ENCODE assay signal across 22 cellular contexts in the genomic region with DNA sequence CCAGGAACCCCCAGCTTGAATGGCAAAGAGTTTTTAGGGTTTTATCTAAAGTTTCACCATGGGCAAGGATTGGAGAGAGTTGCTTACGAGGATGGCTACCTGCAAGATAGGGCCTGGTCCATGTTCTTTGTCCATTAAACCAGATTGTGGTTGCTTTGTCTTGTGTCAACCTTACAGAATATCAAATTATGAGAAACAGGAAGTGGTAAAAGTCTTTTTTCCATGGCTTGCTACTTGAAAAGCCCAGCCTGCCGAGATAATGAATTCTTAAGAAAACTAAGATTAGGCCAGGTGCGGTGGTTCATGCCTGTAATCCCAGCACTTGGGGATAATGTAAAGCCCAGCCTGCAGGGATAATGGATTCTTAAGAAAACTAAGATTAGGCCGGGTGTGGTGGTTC. TPM values are rescaled to one million over a fixed set of nuclear protein-coding genes. Genes with fewer than 3 reads are reported as not detected.
A peak's percentile ranks its signal among the peaks of the same experiment; 100 is the strongest.
DNase-seq lines count a peak whose midpoint lies in the region; ATAC-seq, FAIRE-seq and TF ChIP-seq lines count a peak whose summit lies in the region.
"Had no signal": no experiment of that assay in that cellular context is flagged by ENCODE, and none has a peak within 500 bp of the region (broad histone marks: within the 10 kb centered on the region; RNA-seq: fewer than 3 reads in every experiment).

No MANE protein-coding gene starts in this region.

- no peaks in the 10 kb centered on the region for H3K9me3 ChIP-seq in SJSA1 (replicated peaks)
- no peaks in the 10 kb centered on the region for H3K9me3 ChIP-seq in hepatocyte (ENCODE audit: low read depth)
- H3K9me3 ChIP-seq in thyroid gland, result no peaks in the 10 kb centered on the region
- H3K9me3 ChIP-seq: BLaER1 treated with 17β-estradiol and CSF1 and Interleukin-3, amounts not matched to agents 10 nM and 100 nM; body of pancreas had no signal

- H3K9me2 ChIP-seq in hepatocyte (replicated peaks; ENCODE audit: insufficient read depth), result no peaks in the 10 kb centered on the region

- no peaks in the 10 kb centered on the region for H3K27me3 ChIP-seq in SJSA1 (replicated peaks)
- H3K27me3 ChIP-seq in hepatocyte, result no peaks in the 10 kb centered on the region
- no peaks in the 10 kb centered on the region for H3K27me3 ChIP-seq in thyroid gland
- H3K27me3 ChIP-seq: BLaER1 treated with 17β-estradiol and CSF1 and Interleukin-3, amounts not matched to agents 10 nM and 100 nM; body of pancreas had no signal

- FAIRE-seq in urothelium cell line (lab: Jason Lieb, UNC), result no peak
- FAIRE-seq: A204.1, colon had no signal

- H3K4me1 ChIP-seq in SJSA1 (replicated peaks), result peaks cover 54% of the 10 kb centered on the region
- no peaks in the 10 kb centered on the region for H3K4me1 ChIP-seq in hepatocyte (ENCODE audit: insufficient read depth)
- H3K4me1 ChIP-seq in thyroid gland, result peaks cover 26 to 45% of the 10 kb centered on the region in 2 donors

- WGBS in hepatocyte (ENCODE audit: low lambda C conversion rate, missing lambda C conversion rate), result 77% methylated on average over 4 of the region's 4 CpGs
- 91 to 93% methylated on average over 4 of the region's 4 CpGs for WGBS in thyroid gland, 2 donors

- no peak for ATAC-seq in GM21717 (IDR thresholded peaks at IDR 0.05; ENCODE audit: unreplicated experiment)
- ATAC-seq: body of pancreas had no signal

- H3K27ac ChIP-seq in SJSA1 (peak overlapping the region; percentile 45), hepatocyte (peak overlapping the region; percentile 63), thyroid gland (peak overlapping the region in 2 of 3 donors; percentile 42 to 80)
- H3K27ac ChIP-seq: BLaER1 treated with 17β-estradiol and CSF1 and Interleukin-3, amounts not matched to agents 10 nM and 100 nM; body of pancreas had no signal

- no peaks in the 10 kb centered on the region for H4K20me1 ChIP-seq in hepatocyte (ENCODE audit: insufficient read depth, poor library complexity, severe bottlenecking)
- H4K20me1 ChIP-seq: BLaER1 treated with 17β-estradiol and CSF1 and Interleukin-3, amounts not matched to agents 10 nM and 100 nM had no signal

- H3K4me3 ChIP-seq in SJSA1, result no peak overlapping the region
- H3K4me3 ChIP-seq in hepatocyte, result no peak overlapping the region
- no peak overlapping the region for H3K4me3 ChIP-seq in thyroid gland (replicated peaks in 1 of 3)
- H3K4me3 ChIP-seq: BLaER1 treated with 17β-estradiol and CSF1 and Interleukin-3, amounts not matched to agents 10 nM and 100 nM; body of pancreas; skin epidermis had no signal

- no peaks in the 10 kb centered on the region for H3K36me3 ChIP-seq in SJSA1
- no peaks in the 10 kb centered on the region for H3K36me3 ChIP-seq in hepatocyte (replicated peaks; ENCODE audit: insufficient read depth, low read depth)
- H3K36me3 ChIP-seq in thyroid gland, result no peaks in the 10 kb centered on the region
- H3K36me3 ChIP-seq: BLaER1 treated with 17β-estradiol and CSF1 and Interleukin-3, amounts not matched to agents 10 nM and 100 nM had no signal

- TF ChIP-seq POLR2A in thyroid gland (IDR thresholded peaks at IDR 0.05), result no peak

- intact Hi-C loops in thyroid gland (cut with DNase I), result no loop called here

- DNase-seq in NOMO-1 treated with DMSO at 0.1 percent for 48 hours (lab: John Stamatoyannopoulos, UW; ENCODE audit: unreplicated experiment) (peak; percentile 6), NOMO-1 treated with dmso at 0.1 percent for 144 hours (lab: John Stamatoyannopoulos, UW; ENCODE audit: unreplicated experiment) (no peak), SJSA1 (ENCODE audit: low read depth in 1 of 2, low spot score in 2 of 2) (no peak), hepatocyte (ENCODE audit: low spot score) (no peak), thyroid gland (no peak), NCI-H1048 (lab: John Stamatoyannopoulos, UW) (no peak), urothelium cell line (ENCODE audit: low spot score) (no peak)
- DNase-seq: activated CD4-positive, alpha-beta T cell treated with anti-CD3 and anti-CD28 coated beads, Interleukin-2, amount 10 ng/mL, durations not matched to agents 24 days and 14 days; activated naive CD8-positive, alpha-beta T cell treated with anti-CD3 and anti-CD28 coated beads, Interleukin-2, amount 10 ng/mL, durations not matched to agents 7 days and 5 days; body of pancreas; head of caudate nucleus; NCI-H1092; NCI-H2081; NCI-H510A treated with DMSO at 0.1 percent for 48 hours; stimulated activated naive CD4-positive, alpha-beta T cell treated with Interleukin-2 at 50 U/mL for 16 hours; SW 1271 had no signal

- H3K79me2 ChIP-seq in hepatocyte, result no peaks in the 10 kb centered on the region

- H2AFZ ChIP-seq in hepatocyte, result no peak overlapping the region

- TF ChIP-seq CTCF in hepatocyte (IDR thresholded peaks at IDR 0.05; ENCODE audit: poor library complexity) (no peak), thyroid gland (IDR thresholded peaks at IDR 0.05) (no peak)

- H3K4me2 ChIP-seq in hepatocyte, result no peak overlapping the region

RNA-seq across cellular contexts. Expression of gene ZNF474, which starts 24.4 kb away (rescaled TPM):
- 0.44 TPM in 1 of 2 replicates, not detected in the other for total RNA-seq in SJSA1 (2014; rRNA removed; shearing (Covaris generic))
- total RNA-seq in hepatocyte (0.43 and 1.9 TPM in 2 replicates), thyroid gland (1 to 10 TPM in 1 of 4 donors, under 1 TPM in 2, not detected in 1; 0.33 to 1.5 (median 0.54) TPM)
- polyA plus RNA-seq in hepatocyte, result 1.7 and 2.8 TPM in 2 replicates
- total RNA-seq: activated CD4-positive, alpha-beta T cell treated with anti-CD3 and anti-CD28 coated beads, Interleukin-2, amount 10 ng/mL, durations not matched to agents 24 days and 14 days; activated T-helper 2 cell treated with anti-CD3 and anti-CD28 coated beads, Interferon-gamma antibody, Interleukin-2, Interleukin-4, amounts not matched to agents 10 μg/mL and 5 μg/mL and 100 μg/mL, durations not matched to agents 14 hours and 24 hours and 36 hours; body of pancreas had no signal
